Comparison of ENCODE assay signal across 1 cellular context in genomic region chr22:38201718-38202436, GRCh38.
A peak's percentile ranks its signal among the peaks of the same experiment; 100 is the strongest.
TF ChIP-seq lines count a peak whose summit lies in the region.

Gene MAFF (plus strand): TSS chr22:38201994. CDS start chr22:38213854, 11,860 bp downstream.

TF ChIP-seq in HepG2, 621 proteins besides CTCF, POLR2A, EP300 and RAD21 (continued from another document and continues in another):
- TF ChIP-seq ZNF407 (CRISPR knock-in tag; IDR thresholded peaks at IDR 0.05; ENCODE audit: not compliant biosample characterization) = no peak
- TF ChIP-seq SOX6 (IDR thresholded peaks at IDR 0.05) = no peak
- TF ChIP-seq SOX6 (CRISPR knock-in tag; IDR thresholded peaks at IDR 0.05) = no peak; the same call in none of the 2 replicates
- no peak for TF ChIP-seq ZNF761 (CRISPR knock-in tag; conservative IDR thresholded peaks at IDR 0.05)
- TF ChIP-seq JUND (CRISPR knock-in tag; IDR thresholded peaks at IDR 0.05) = peak; percentile 74
- TF ChIP-seq NR2C2 (CRISPR knock-in tag; IDR thresholded peaks at IDR 0.05; ENCODE audit: borderline replicate concordance) = peak; percentile 25; the same call in 1 of the 2 replicates
- no peak for TF ChIP-seq ZNF562 (CRISPR knock-in tag; IDR thresholded peaks at IDR 0.05; ENCODE audit: borderline replicate concordance)
- TF ChIP-seq IRX3 (CRISPR knock-in tag; IDR thresholded peaks at IDR 0.05; ENCODE audit: borderline replicate concordance, low read depth) = no peak
- no peak for TF ChIP-seq ZNF572 (CRISPR knock-in tag; IDR thresholded peaks at IDR 0.05)
- TF ChIP-seq NR2F1 (CRISPR knock-in tag; IDR thresholded peaks at IDR 0.05) = no peak
- peak; percentile 51 for TF ChIP-seq CREM (IDR thresholded peaks at IDR 0.05)
- TF ChIP-seq CREM (CRISPR knock-in tag; IDR thresholded peaks at IDR 0.05) = no peak
- TF ChIP-seq HNF4A (CRISPR knock-in tag; IDR thresholded peaks at IDR 0.05) = no peak
- TF ChIP-seq ZNF513 (CRISPR knock-in tag; conservative IDR thresholded peaks at IDR 0.05) = no peak
- TF ChIP-seq CHCHD3 (CRISPR knock-in tag; IDR thresholded peaks at IDR 0.05) = no peak
- TF ChIP-seq HNRNPH1 (optimal IDR thresholded peaks at IDR 0.05; ENCODE audit: low read depth, low read length) = no peak
- no peak for TF ChIP-seq ZNF552 (CRISPR knock-in tag; IDR thresholded peaks at IDR 0.05; ENCODE audit: borderline replicate concordance)
- TF ChIP-seq PAWR (CRISPR knock-in tag; IDR thresholded peaks at IDR 0.05; ENCODE audit: borderline replicate concordance) = no peak
- TF ChIP-seq ZNF530 (CRISPR knock-in tag; IDR thresholded peaks at IDR 0.05; ENCODE audit: low read depth) = no peak
- TF ChIP-seq, protein P1, sequence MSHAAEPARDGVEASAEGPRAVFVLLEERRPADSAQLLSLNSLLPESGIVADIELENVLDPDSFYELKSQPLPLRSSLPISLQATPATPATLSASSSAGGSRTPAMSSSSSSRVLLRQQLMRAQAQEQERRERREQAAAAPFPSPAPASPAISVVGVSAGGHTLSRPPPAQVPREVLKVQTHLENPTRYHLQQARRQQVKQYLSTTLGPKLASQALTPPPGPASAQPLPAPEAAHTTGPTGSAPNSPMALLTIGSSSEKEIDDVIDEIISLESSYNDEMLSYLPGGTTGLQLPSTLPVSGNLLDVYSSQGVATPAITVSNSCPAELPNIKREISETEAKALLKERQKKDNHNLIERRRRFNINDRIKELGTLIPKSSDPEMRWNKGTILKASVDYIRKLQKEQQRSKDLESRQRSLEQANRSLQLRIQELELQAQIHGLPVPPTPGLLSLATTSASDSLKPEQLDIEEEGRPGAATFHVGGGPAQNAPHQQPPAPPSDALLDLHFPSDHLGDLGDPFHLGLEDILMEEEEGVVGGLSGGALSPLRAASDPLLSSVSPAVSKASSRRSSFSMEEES (CRISPR knock-in tag; IDR thresholded peaks at IDR 0.05) = no peak
- TF ChIP-seq, protein P2, sequence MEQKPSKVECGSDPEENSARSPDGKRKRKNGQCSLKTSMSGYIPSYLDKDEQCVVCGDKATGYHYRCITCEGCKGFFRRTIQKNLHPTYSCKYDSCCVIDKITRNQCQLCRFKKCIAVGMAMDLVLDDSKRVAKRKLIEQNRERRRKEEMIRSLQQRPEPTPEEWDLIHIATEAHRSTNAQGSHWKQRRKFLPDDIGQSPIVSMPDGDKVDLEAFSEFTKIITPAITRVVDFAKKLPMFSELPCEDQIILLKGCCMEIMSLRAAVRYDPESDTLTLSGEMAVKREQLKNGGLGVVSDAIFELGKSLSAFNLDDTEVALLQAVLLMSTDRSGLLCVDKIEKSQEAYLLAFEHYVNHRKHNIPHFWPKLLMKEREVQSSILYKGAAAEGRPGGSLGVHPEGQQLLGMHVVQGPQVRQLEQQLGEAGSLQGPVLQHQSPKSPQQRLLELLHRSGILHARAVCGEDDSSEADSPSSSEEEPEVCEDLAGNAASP (CRISPR knock-in tag; IDR thresholded peaks at IDR 0.05; ENCODE audit: borderline replicate concordance) = peak; percentile 46; the same call in 1 of the 2 replicates
- TF ChIP-seq, protein P3, sequence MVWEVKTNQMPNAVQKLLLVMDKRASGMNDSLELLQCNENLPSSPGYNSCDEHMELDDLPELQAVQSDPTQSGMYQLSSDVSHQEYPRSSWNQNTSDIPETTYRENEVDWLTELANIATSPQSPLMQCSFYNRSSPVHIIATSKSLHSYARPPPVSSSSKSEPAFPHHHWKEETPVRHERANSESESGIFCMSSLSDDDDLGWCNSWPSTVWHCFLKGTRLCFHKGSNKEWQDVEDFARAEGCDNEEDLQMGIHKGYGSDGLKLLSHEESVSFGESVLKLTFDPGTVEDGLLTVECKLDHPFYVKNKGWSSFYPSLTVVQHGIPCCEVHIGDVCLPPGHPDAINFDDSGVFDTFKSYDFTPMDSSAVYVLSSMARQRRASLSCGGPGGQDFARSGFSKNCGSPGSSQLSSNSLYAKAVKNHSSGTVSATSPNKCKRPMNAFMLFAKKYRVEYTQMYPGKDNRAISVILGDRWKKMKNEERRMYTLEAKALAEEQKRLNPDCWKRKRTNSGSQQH (CRISPR knock-in tag; IDR thresholded peaks at IDR 0.05; ENCODE audit: low read depth) = no peak
- TF ChIP-seq TARDBP (CRISPR knock-in tag; IDR thresholded peaks at IDR 0.05) = no peak
- no peak for TF ChIP-seq JUN (CRISPR knock-in tag; IDR thresholded peaks at IDR 0.05)
- TF ChIP-seq ZSCAN29 (CRISPR knock-in tag; conservative IDR thresholded peaks at IDR 0.05) = no peak
- no peak for TF ChIP-seq ZBTB7B (CRISPR knock-in tag; IDR thresholded peaks at IDR 0.05)
- TF ChIP-seq BRD4 (CRISPR knock-in tag; IDR thresholded peaks at IDR 0.05) = peak; percentile 42; the same call in 1 of the 2 replicates
- 0 out of 2 replicates have a peak, but pooled peaks have one; percentile 10 for TF ChIP-seq SKIL (CRISPR knock-in tag; IDR thresholded peaks at IDR 0.05; ENCODE audit: borderline replicate concordance)
- TF ChIP-seq ZNF296 (CRISPR knock-in tag; conservative IDR thresholded peaks at IDR 0.05) = no peak
- no peak for TF ChIP-seq SATB2 (CRISPR knock-in tag; IDR thresholded peaks at IDR 0.05)
- TF ChIP-seq ZMYM3 (CRISPR knock-in tag; IDR thresholded peaks at IDR 0.05) = no peak
- TF ChIP-seq ZNF382 (CRISPR knock-in tag; IDR thresholded peaks at IDR 0.05; ENCODE audit: borderline replicate concordance) = no peak
- TF ChIP-seq ZNF569 (CRISPR knock-in tag; IDR thresholded peaks at IDR 0.05; ENCODE audit: borderline replicate concordance) = no peak
- no peak for TF ChIP-seq ZBTB42 (CRISPR knock-in tag; IDR thresholded peaks at IDR 0.05)
- TF ChIP-seq NCOA1 (CRISPR knock-in tag; IDR thresholded peaks at IDR 0.05) = no peak
- no peak for TF ChIP-seq ZHX1 (CRISPR knock-in tag; IDR thresholded peaks at IDR 0.05; ENCODE audit: low read depth)
- TF ChIP-seq ZC3H4 (CRISPR knock-in tag; IDR thresholded peaks at IDR 0.05; ENCODE audit: borderline replicate concordance) = no peak
- no peak for TF ChIP-seq ZNF33A (CRISPR knock-in tag; IDR thresholded peaks at IDR 0.05; ENCODE audit: borderline replicate concordance)
- 0 out of 2 replicates have a peak, but pooled peaks have one; percentile 37 for TF ChIP-seq UBTF (CRISPR knock-in tag; IDR thresholded peaks at IDR 0.05)
- peak; percentile 66; the same call in 1 of the 2 replicates for TF ChIP-seq ZNF563 (CRISPR knock-in tag; IDR thresholded peaks at IDR 0.05)
- no peak for TF ChIP-seq RFX1 (IDR thresholded peaks at IDR 0.05)
- no peak; the same call in 1 of the 2 replicates for TF ChIP-seq ZBTB7A (CRISPR knock-in tag; IDR thresholded peaks at IDR 0.05)
- TF ChIP-seq TEAD2 (CRISPR knock-in tag; IDR thresholded peaks at IDR 0.05) = no peak
- peak; percentile 69; the same call in 1 of the 2 replicates for TF ChIP-seq ZNF430 (CRISPR knock-in tag; IDR thresholded peaks at IDR 0.05)
